22 cellular contexts compared by ENCODE assay signal in genomic region chr12:115749485-115749884, GRCh38.
DNase-seq lines count a peak whose midpoint lies in the region; ATAC-seq and TF ChIP-seq lines count a peak whose summit lies in the region.
"Had no signal": no experiment of that assay in that cellular context is flagged by ENCODE, and none has a peak within 500 bp of the region (broad histone marks: within the 10 kb centered on the region; RNA-seq: fewer than 3 reads in every experiment).

No MANE protein-coding gene starts in this region.

- H3K27me3 ChIP-seq in prostate gland (replicated peaks; ENCODE audit: insufficient read depth): no peaks in the 10 kb centered on the region
- H3K27me3 ChIP-seq in naive thymus-derived CD4-positive, alpha-beta T cell (ENCODE audit: control insufficient read depth in 2 of 2, insufficient read depth in 2 of 2, low read length in 2 of 2): no peaks in the 10 kb centered on the region
- H3K27me3 ChIP-seq: BE2C had no signal

- 10% methylated on average over 1 of the region's 1 CpG for WGBS in prostate gland

- TF ChIP-seq CTCF in fibroblast of the aortic adventitia (IDR thresholded peaks at IDR 0.05; ENCODE audit: insufficient read depth, low read length) (no peak), mesothelial cell of epicardium (IDR thresholded peaks at IDR 0.05; ENCODE audit: unreplicated experiment) (no peak), prostate gland (IDR thresholded peaks at IDR 0.05) (no peak)

- peak overlapping the region; percentile 90 for H3K27ac Mint-ChIP-seq in mesothelial cell of epicardium
- no peak overlapping the region for H3K27ac Mint-ChIP-seq in activated CD4-positive, alpha-beta T cell treated with anti-CD3 and anti-CD28 coated beads, Interleukin-2, amount 10 ng/mL, durations not matched to agents 7 days and 5 days
- no peak overlapping the region for H3K27ac Mint-ChIP-seq in naive thymus-derived CD4-positive, alpha-beta T cell
- H3K27ac Mint-ChIP-seq: CD4-positive, alpha-beta memory T cell; GM23338 had no signal

- intact Hi-C loops in prostate gland (cut with DNase I): no loop called here
- intact Hi-C loops in naive thymus-derived CD4-positive, alpha-beta T cell (cut with micrococcal nuclease): no loop called here

- no peak overlapping the region for H3K4me3 ChIP-seq in fibroblast of the aortic adventitia (ENCODE audit: low read depth, low read length)
- no peak overlapping the region for H3K4me3 ChIP-seq in prostate gland
- no peak overlapping the region for H3K4me3 ChIP-seq in naive thymus-derived CD4-positive, alpha-beta T cell (ENCODE audit: low read length)
- H3K4me3 ChIP-seq: A549; BLaER1 treated with 17β-estradiol and CSF1 and Interleukin-3, amounts not matched to agents 10 nM and 100 nM; GM23338 had no signal

- no peaks in the 10 kb centered on the region for H3K36me3 ChIP-seq in prostate gland
- no peaks in the 10 kb centered on the region for H3K36me3 ChIP-seq in naive thymus-derived CD4-positive, alpha-beta T cell (ENCODE audit: control insufficient read depth in 2 of 3, insufficient read depth in 3 of 3, low read length in 3 of 3)
- H3K36me3 ChIP-seq: BE2C; BLaER1 treated with 17β-estradiol and CSF1 and Interleukin-3, amounts not matched to agents 10 nM and 100 nM had no signal

- POLR2A ChIA-PET in activated CD4-positive, alpha-beta T cell treated with anti-CD3 and anti-CD28 coated beads, Interleukin-2, amount 10 ng/mL, durations not matched to agents 7 days and 5 days (lab: Charles Lee): no interaction called here
- POLR2A ChIA-PET in naive thymus-derived CD4-positive, alpha-beta T cell (lab: Charles Lee): no interaction called here

- no peak for TF ChIP-seq POLR2A in prostate gland (IDR thresholded peaks at IDR 0.05)

- no peak for ATAC-seq in naive thymus-derived CD4-positive, alpha-beta T cell
- ATAC-seq: A549, GM23338, HCT116 had no signal

- peaks cover 46% of the 10 kb centered on the region for H3K4me1 Mint-ChIP-seq in mesothelial cell of epicardium
- no peaks in the 10 kb centered on the region for H3K4me1 Mint-ChIP-seq in activated CD4-positive, alpha-beta T cell treated with anti-CD3 and anti-CD28 coated beads, Interleukin-2, amount 10 ng/mL, durations not matched to agents 7 days and 5 days
- H3K4me1 Mint-ChIP-seq in naive thymus-derived CD4-positive, alpha-beta T cell: no peaks in the 10 kb centered on the region
- H3K4me1 Mint-ChIP-seq: CD4-positive, alpha-beta memory T cell; GM23338; H9 had no signal

- no peaks in the 10 kb centered on the region for H3K9me3 ChIP-seq in prostate gland
- H3K9me3 ChIP-seq in naive thymus-derived CD4-positive, alpha-beta T cell (ENCODE audit: control insufficient read depth in 2 of 3, low read length in 3 of 3): no peaks in the 10 kb centered on the region
- H3K9me3 ChIP-seq: BE2C; BLaER1 treated with 17β-estradiol and CSF1 and Interleukin-3, amounts not matched to agents 10 nM and 100 nM had no signal

- no peak overlapping the region for H3K27ac ChIP-seq in prostate gland
- no peak overlapping the region for H3K27ac ChIP-seq in naive thymus-derived CD4-positive, alpha-beta T cell (ENCODE audit: low read depth, low read length)
- H3K27ac ChIP-seq: A549; BLaER1 treated with 17β-estradiol and CSF1 and Interleukin-3, amounts not matched to agents 10 nM and 100 nM had no signal

- CTCF ChIA-PET in activated CD4-positive, alpha-beta T cell treated with anti-CD3 and anti-CD28 coated beads, Interleukin-2, amount 10 ng/mL, durations not matched to agents 7 days and 5 days (lab: Charles Lee): no interaction called here
- CTCF ChIA-PET in naive thymus-derived CD4-positive, alpha-beta T cell (lab: Charles Lee): no interaction called here

- H3K4me3 Mint-ChIP-seq in mesothelial cell of epicardium: no peak overlapping the region
- no peak overlapping the region for H3K4me3 Mint-ChIP-seq in activated CD4-positive, alpha-beta T cell treated with anti-CD3 and anti-CD28 coated beads, Interleukin-2, amount 10 ng/mL, durations not matched to agents 7 days and 5 days
- no peak overlapping the region for H3K4me3 Mint-ChIP-seq in naive thymus-derived CD4-positive, alpha-beta T cell
- H3K4me3 Mint-ChIP-seq: CD4-positive, alpha-beta memory T cell; GM23338; H9 had no signal

- H3K4me1 ChIP-seq in prostate gland (replicated peaks): peaks cover 4% of the 10 kb centered on the region
- no peaks in the 10 kb centered on the region for H3K4me1 ChIP-seq in naive thymus-derived CD4-positive, alpha-beta T cell (ENCODE audit: control insufficient read depth in 2 of 2, insufficient read depth in 2 of 2, low read length in 2 of 2)
- H3K4me1 ChIP-seq: A549 had no signal

- peaks cover 5% of the 10 kb centered on the region for H3K36me3 Mint-ChIP-seq in mesothelial cell of epicardium
- H3K36me3 Mint-ChIP-seq in activated CD4-positive, alpha-beta T cell treated with anti-CD3 and anti-CD28 coated beads, Interleukin-2, amount 10 ng/mL, durations not matched to agents 7 days and 5 days (ENCODE audit: low read depth): no peaks in the 10 kb centered on the region
- no peaks in the 10 kb centered on the region for H3K36me3 Mint-ChIP-seq in naive thymus-derived CD4-positive, alpha-beta T cell
- H3K36me3 Mint-ChIP-seq: CD4-positive, alpha-beta memory T cell had no signal

- no peaks in the 10 kb centered on the region for H3K27me3 Mint-ChIP-seq in mesothelial cell of epicardium (ENCODE audit: low read depth)
- peaks cover 3% of the 10 kb centered on the region for H3K27me3 Mint-ChIP-seq in activated CD4-positive, alpha-beta T cell treated with anti-CD3 and anti-CD28 coated beads, Interleukin-2, amount 10 ng/mL, durations not matched to agents 7 days and 5 days
- H3K27me3 Mint-ChIP-seq in naive thymus-derived CD4-positive, alpha-beta T cell: peaks cover 0 to 10% (median 5%) of the 10 kb centered on the region in 5 donors

- peaks cover 7% of the 10 kb centered on the region for H3K9me3 Mint-ChIP-seq in mesothelial cell of epicardium
- H3K9me3 Mint-ChIP-seq in activated CD4-positive, alpha-beta T cell treated with anti-CD3 and anti-CD28 coated beads, Interleukin-2, amount 10 ng/mL, durations not matched to agents 7 days and 5 days: no peaks in the 10 kb centered on the region
- peaks cover 0 to 6% (median 0%) of the 10 kb centered on the region in 11 donors for H3K9me3 Mint-ChIP-seq in naive thymus-derived CD4-positive, alpha-beta T cell
- H3K9me3 Mint-ChIP-seq: GM23338, H9 had no signal

- DNase-seq in EH (ENCODE audit: low read depth): peak; percentile 21
- peak; percentile 57 for DNase-seq in fibroblast of the aortic adventitia (ENCODE audit: low read depth)
- DNase-seq in mesothelial cell of epicardium (ENCODE audit: low spot score in 2 of 2, unreplicated experiment in 2 of 2): no peak
- peak; percentile 43 for DNase-seq in prostate gland (ENCODE audit: low spot score)
- no peak for DNase-seq in NCI-H2081 treated with DMSO at 0.1 percent for 48 hours (lab: John Stamatoyannopoulos, UW)
- no peak for DNase-seq in activated CD4-positive, alpha-beta T cell treated with anti-CD3 and anti-CD28 coated beads, Interleukin-2, amount 10 ng/mL, durations not matched to agents 7 days and 5 days
- no peak for DNase-seq in naive thymus-derived CD4-positive, alpha-beta T cell
- DNase-seq: 8988T; ACHN; AML-193; BE2C; Calu3; CD4-positive, alpha-beta memory T cell; COR-L47; DMS153; DND-41; GF-D8; H9 had no signal

Comparison
In these comparisons a context has a peak if more than half of its experiments do, and no peak if none do; other contexts are left out.
1. DNase-seq: peak in EH (single experiment), fibroblast of the aortic adventitia (single experiment) and prostate gland (single experiment); none in mesothelial cell of epicardium (0 of 2), NCI-H2081 treated with DMSO at 0.1 percent for 48 hours (single experiment), activated CD4-positive, alpha-beta T cell treated with anti-CD3 and anti-CD28 coated beads, Interleukin-2, amount 10 ng/mL, durations not matched to agents 7 days and 5 days (single experiment) and naive thymus-derived CD4-positive, alpha-beta T cell (0 of 9).